ENCODE assay signal across 13 cellular contexts in the genomic region with DNA sequence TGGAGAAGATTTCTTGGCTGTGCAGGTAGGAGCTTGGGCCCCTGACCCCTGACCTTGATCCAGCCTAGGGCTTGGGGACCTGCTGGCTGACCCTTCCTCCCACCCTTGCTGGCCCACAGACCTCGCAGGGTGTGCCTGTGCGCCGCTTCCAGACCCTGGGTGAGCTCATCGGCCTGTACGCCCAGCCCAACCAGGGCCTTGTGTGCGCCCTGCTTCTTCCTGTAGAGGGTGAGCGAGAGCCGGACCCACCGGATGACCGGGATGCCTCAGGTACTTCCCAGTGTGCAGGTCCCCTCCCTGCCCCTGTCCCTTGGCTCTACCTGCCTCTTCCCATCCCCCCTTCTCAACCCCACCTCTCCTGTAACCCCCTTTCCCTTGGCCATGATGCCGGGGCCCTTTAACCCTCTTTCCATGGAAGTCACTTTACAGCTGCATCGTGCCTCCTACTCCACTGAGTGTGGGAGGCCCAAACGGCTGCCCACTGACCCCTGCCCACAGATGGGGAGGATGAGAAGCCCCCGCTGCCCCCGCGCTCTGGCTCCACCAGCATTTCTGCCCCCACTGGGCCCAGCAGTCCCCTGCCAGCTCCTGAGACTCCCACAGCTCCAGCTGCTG. TPM values are rescaled to one million over a fixed set of nuclear protein-coding genes. Genes with fewer than 3 reads are reported as not detected.
DNase-seq lines count a peak whose midpoint lies in the region; ATAC-seq and TF ChIP-seq lines count a peak whose summit lies in the region.
"Had no signal": no experiment of that assay in that cellular context is flagged by ENCODE, and none has a peak within 500 bp of the region (broad histone marks: within the 10 kb centered on the region; RNA-seq: fewer than 3 reads in every experiment).

No MANE protein-coding gene starts in this region.

- H2AFZ ChIP-seq in GM23338, result no peak overlapping the region
- no peak overlapping the region for H2AFZ ChIP-seq in osteoblast (ENCODE audit: low read length)

- H3K79me2 ChIP-seq in GM23338 (replicated peaks; ENCODE audit: insufficient read depth) (peaks cover 20% of the 10 kb centered on the region), osteoblast (ENCODE audit: insufficient read depth, low read length) (peaks cover 57% of the 10 kb centered on the region)

- no TSS peak for BruUV-seq in A673 (replicated peaks; lab: Mats Ljungman, UMichigan)

- 97 to 98% methylated on average over 11 to 16 of the region's 16 CpGs for WGBS in endodermal cell (ENCODE audit: insufficient coverage in 1 of 2, insufficient read length in 1 of 2), 2 experiments

- TF ChIP-seq CTCF in GM23338 (conservative IDR thresholded peaks at IDR 0.05; ENCODE audit: low read depth in 2 of 2) (0 out of 4 replicates have a peak, but pooled peaks of 1 of the 2 experiments have one; percentile 17), endodermal cell (conservative IDR thresholded peaks at IDR 0.05) (no peak), osteoblast (IDR thresholded peaks at IDR 0.05; ENCODE audit: extremely low read depth, low read depth, low read length) (peak; percentile 18), A673 (conservative IDR thresholded peaks at IDR 0.05; ENCODE audit: low read depth, low read length) (no peak)

- no peak overlapping the region for H3K27ac Mint-ChIP-seq in GM23338
- no peak overlapping the region for H3K27ac Mint-ChIP-seq in endodermal cell

- intact Hi-C loops in A673 (cut with micrococcal nuclease; ENCODE audit: unreplicated experiment), result no loop called here

- no peak overlapping the region for H3K4me3 Mint-ChIP-seq in GM23338
- H3K4me3 Mint-ChIP-seq in endodermal cell, result no peak overlapping the region

- H3K9me2 ChIP-seq in GM23338 (ENCODE audit: insufficient read depth), result no peaks in the 10 kb centered on the region

- H3K4me3 ChIP-seq in GM23338 (no peak overlapping the region), endodermal cell (ENCODE audit: low read length) (no peak overlapping the region), osteoblast (ENCODE audit: insufficient read depth, low read length) (no peak overlapping the region), A673 (ENCODE audit: low read depth, low read length, poor library complexity, severe bottlenecking) (no peak overlapping the region)
- H3K4me3 ChIP-seq: esophagus squamous epithelium had no signal

- H3F3A ChIP-seq in GM23338 (replicated peaks; ENCODE audit: low read depth), result no peaks in the 10 kb centered on the region

- H3K9ac ChIP-seq in endodermal cell (ENCODE audit: extremely low read depth, low read length, poor library complexity, severe bottlenecking), result no peak overlapping the region

- peak in 2 of 3 experiments; percentile 65 to 72 for DNase-seq in NCI-H1417 (lab: John Stamatoyannopoulos, UW)
- no peak for DNase-seq in NCI-H1417 treated with DMSO at 0.1 percent for 48 hours (lab: John Stamatoyannopoulos, UW)
- DNase-seq in GM23338 (ENCODE audit: low spot score), result peak; percentile 33
- peak; percentile 46 for DNase-seq in endodermal cell
- DNase-seq in osteoblast (ENCODE audit: insufficient read length, low spot score, missing footprints), result peak; percentile 82
- no peak for DNase-seq in RKO (ENCODE audit: low spot score)
- no peak for DNase-seq in GM19240 (ENCODE audit: insufficient read length, low spot score)
- DNase-seq in A673 (ENCODE audit: low spot score), result no peak
- DNase-seq: activated T-cell treated with anti-CD3 and anti-CD28 coated beads for 4 hours, esophagus squamous epithelium, GOT3 had no signal

- peak; percentile 7; the same call in 2 of the 3 replicates for ATAC-seq in GM23338
- ATAC-seq: naive thymus-derived CD8-positive, alpha-beta T cell had no signal

- H3K9me3 Mint-ChIP-seq in GM23338, result no peaks in the 10 kb centered on the region
- no peaks in the 10 kb centered on the region for H3K9me3 Mint-ChIP-seq in endodermal cell
- H3K9me3 Mint-ChIP-seq: brain; naive thymus-derived CD8-positive, alpha-beta T cell had no signal

- CTCF ChIA-PET in A673 (lab: Charles Lee), result no interaction called here

- no peaks in the 10 kb centered on the region; the same call in 1 of the 2 replicates for H3K36me3 ChIP-seq in GM23338 (ENCODE audit: insufficient read depth)
- H3K36me3 ChIP-seq in endodermal cell (ENCODE audit: control insufficient read depth, insufficient read depth, low read length), result peaks cover 72% of the 10 kb centered on the region
- peaks cover 63% of the 10 kb centered on the region for H3K36me3 ChIP-seq in osteoblast (ENCODE audit: insufficient read depth, low read length)
- peaks cover 40% of the 10 kb centered on the region for H3K36me3 ChIP-seq in A673 (ENCODE audit: insufficient read depth, low read length, poor library complexity, severe bottlenecking)

- H3K36me3 Mint-ChIP-seq in GM23338 (ENCODE audit: low read depth) (peaks cover 47% of the 10 kb centered on the region), endodermal cell (ENCODE audit: low read depth) (peaks cover 59% of the 10 kb centered on the region)

- peaks cover 12% of the 10 kb centered on the region for H3K4me1 ChIP-seq in GM23338 (ENCODE audit: insufficient read depth)
- H3K4me1 ChIP-seq in endodermal cell (ENCODE audit: control insufficient read depth, insufficient read depth, low read length), result peaks cover 5% of the 10 kb centered on the region
- peaks cover 13% of the 10 kb centered on the region for H3K4me1 ChIP-seq in osteoblast (ENCODE audit: insufficient read depth, low read length)
- no peaks in the 10 kb centered on the region for H3K4me1 ChIP-seq in A673 (ENCODE audit: insufficient read depth, low read length, poor library complexity, severe bottlenecking)

- POLR2A ChIA-PET in A673 (lab: Charles Lee; ENCODE audit: low non-redundant PET), result no interaction called here

- H3K9me3 ChIP-seq in endodermal cell (ENCODE audit: control insufficient read depth, low read length), result no peaks in the 10 kb centered on the region
- no peaks in the 10 kb centered on the region for H3K9me3 ChIP-seq in osteoblast (ENCODE audit: low read depth, low read length)
- H3K9me3 ChIP-seq in A673 (ENCODE audit: low read depth, low read length, poor library complexity, severe bottlenecking), result no peaks in the 10 kb centered on the region
- H3K9me3 ChIP-seq: esophagus squamous epithelium had no signal

- no peak overlapping the region for H3K27ac ChIP-seq in GM23338 (ENCODE audit: low read depth)
- H3K27ac ChIP-seq in endodermal cell (ENCODE audit: low read depth, low read length), result no peak overlapping the region
- H3K27ac ChIP-seq in osteoblast (ENCODE audit: low read depth, low read length), result peak overlapping the region; percentile 0
- no peak overlapping the region for H3K27ac ChIP-seq in A673 (ENCODE audit: low read depth, low read length, poor library complexity, severe bottlenecking)

- H3K4me2 ChIP-seq in GM23338, result no peak overlapping the region
- H3K4me2 ChIP-seq in osteoblast (ENCODE audit: insufficient read depth, low read length), result no peak overlapping the region

- H3K4me1 Mint-ChIP-seq in GM23338 (peaks cover 19% of the 10 kb centered on the region), endodermal cell (peaks cover 14% of the 10 kb centered on the region)

- peaks cover 17% of the 10 kb centered on the region for H3K27me3 Mint-ChIP-seq in GM23338 (ENCODE audit: insufficient read depth, low read depth, poor library complexity)
- no peaks in the 10 kb centered on the region for H3K27me3 Mint-ChIP-seq in endodermal cell (ENCODE audit: insufficient read depth)
- H3K27me3 Mint-ChIP-seq: naive thymus-derived CD8-positive, alpha-beta T cell had no signal

- H3K27me3 ChIP-seq in GM23338 (ENCODE audit: insufficient read depth), result peaks cover 10% of the 10 kb centered on the region; the same call in 1 of the 2 replicates
- H3K27me3 ChIP-seq in endodermal cell (ENCODE audit: control insufficient read depth, insufficient read depth, low read length, poor library complexity, severe bottlenecking), result no peaks in the 10 kb centered on the region
- no peaks in the 10 kb centered on the region for H3K27me3 ChIP-seq in osteoblast (ENCODE audit: insufficient read depth, low read length)
- no peaks in the 10 kb centered on the region for H3K27me3 ChIP-seq in A673 (replicated peaks; ENCODE audit: insufficient read depth, low read depth, low read length, poor library complexity)
- H3K27me3 ChIP-seq: esophagus squamous epithelium had no signal

- H4K20me1 ChIP-seq in GM23338 (replicated peaks; ENCODE audit: insufficient read depth) (peaks cover 12% of the 10 kb centered on the region), osteoblast (ENCODE audit: insufficient read depth, low read length) (peaks cover 73% of the 10 kb centered on the region)

RNA-seq across cellular contexts. Expression of gene INPPL1, which starts 3.8 kb away (rescaled TPM):
- total RNA-seq in GM23338 (2014; rRNA removed; shearing (Covaris generic)), result 54.3 and 54.7 TPM in 2 replicates
- polyA plus RNA-seq in GM23338 (2016; fragmentation: Nextera tagmentation; extraction: Ambion mirVana), result 15.5 and 21.5 TPM in 2 replicates
- total RNA-seq in endodermal cell (100 to 1,000 TPM; 230 to 325 TPM), osteoblast (86.5 and 92.2 TPM in 2 replicates), A673 (2021) (104 and 141 TPM in 2 replicates)
- polyA plus RNA-seq in endodermal cell (2013, experiment 1 of 2), result 149 TPM
- 148 TPM for polyA plus RNA-seq in endodermal cell (2013, experiment 2 of 2)

RNA-seq across cellular contexts. Expression of gene FOLR2, which starts 11.7 kb away (rescaled TPM):
- total RNA-seq in GM23338 (2014; rRNA removed; shearing (Covaris generic)), result not detected in 2 replicates
- not detected in 2 replicates for polyA plus RNA-seq in GM23338 (2016; fragmentation: Nextera tagmentation; extraction: Ambion mirVana)
- total RNA-seq in endodermal cell (not detected), osteoblast (not detected in 2 replicates), A673 (2021) (not detected in 2 replicates)
- polyA plus RNA-seq in endodermal cell (2013, experiment 1 of 2), result not detected
- polyA plus RNA-seq in endodermal cell (2013, experiment 2 of 2), result not detected
- polyA plus RNA-seq: naive thymus-derived CD8-positive, alpha-beta T cell had no signal

RNA-seq across cellular contexts. Expression of gene PHOX2A, which starts 15.6 kb away (rescaled TPM):
- not detected in 2 replicates for total RNA-seq in GM23338 (2014; rRNA removed; shearing (Covaris generic))
- 0.23 and 0.31 TPM in 2 replicates for polyA plus RNA-seq in GM23338 (2016; fragmentation: Nextera tagmentation; extraction: Ambion mirVana)
- under 1 TPM in 1 of 2 donors, not detected in 1; 0.92 TPM for total RNA-seq in endodermal cell
- polyA plus RNA-seq in endodermal cell (2013, experiment 1 of 2), result 1.7 TPM
- 1.9 TPM for polyA plus RNA-seq in endodermal cell (2013, experiment 2 of 2)
- not detected in 2 replicates for total RNA-seq in osteoblast
- not detected in 2 replicates for total RNA-seq in A673 (2021)
- total RNA-seq: esophagus squamous epithelium; naive thymus-derived CD8-positive, alpha-beta T cell had no signal
- polyA plus RNA-seq: naive thymus-derived CD8-positive, alpha-beta T cell had no signal

RNA-seq across cellular contexts. Expression of gene FOLR1, which starts 36.4 kb away (rescaled TPM):
- total RNA-seq in GM23338 (2014; rRNA removed; shearing (Covaris generic)), result 0.27 TPM in 1 of 2 replicates, not detected in the other
- 0.42 and 0.68 TPM in 2 replicates for polyA plus RNA-seq in GM23338 (2016; fragmentation: Nextera tagmentation; extraction: Ambion mirVana)
- total RNA-seq in endodermal cell (10 to 100 TPM; 13.8 to 19.3 TPM), osteoblast (under 0.01 and 0.36 TPM in 2 replicates), A673 (2021) (not detected in 2 replicates)
- 5.8 TPM for polyA plus RNA-seq in endodermal cell (2013, experiment 1 of 2)
- 4.8 TPM for polyA plus RNA-seq in endodermal cell (2013, experiment 2 of 2)
- total RNA-seq: naive thymus-derived CD8-positive, alpha-beta T cell had no signal
- polyA plus RNA-seq: naive thymus-derived CD8-positive, alpha-beta T cell had no signal

Comparison
In these comparisons a context has a peak if more than half of its experiments do, and no peak if none do; other contexts are left out.
1. DNase-seq: peak in NCI-H1417 (2 of 3), GM23338 (single experiment), endodermal cell (single experiment) and osteoblast (single experiment); none in NCI-H1417 treated with DMSO at 0.1 percent for 48 hours (single experiment), RKO (single experiment), GM19240 (single experiment) and A673 (single experiment).